In the genomic region with DNA sequence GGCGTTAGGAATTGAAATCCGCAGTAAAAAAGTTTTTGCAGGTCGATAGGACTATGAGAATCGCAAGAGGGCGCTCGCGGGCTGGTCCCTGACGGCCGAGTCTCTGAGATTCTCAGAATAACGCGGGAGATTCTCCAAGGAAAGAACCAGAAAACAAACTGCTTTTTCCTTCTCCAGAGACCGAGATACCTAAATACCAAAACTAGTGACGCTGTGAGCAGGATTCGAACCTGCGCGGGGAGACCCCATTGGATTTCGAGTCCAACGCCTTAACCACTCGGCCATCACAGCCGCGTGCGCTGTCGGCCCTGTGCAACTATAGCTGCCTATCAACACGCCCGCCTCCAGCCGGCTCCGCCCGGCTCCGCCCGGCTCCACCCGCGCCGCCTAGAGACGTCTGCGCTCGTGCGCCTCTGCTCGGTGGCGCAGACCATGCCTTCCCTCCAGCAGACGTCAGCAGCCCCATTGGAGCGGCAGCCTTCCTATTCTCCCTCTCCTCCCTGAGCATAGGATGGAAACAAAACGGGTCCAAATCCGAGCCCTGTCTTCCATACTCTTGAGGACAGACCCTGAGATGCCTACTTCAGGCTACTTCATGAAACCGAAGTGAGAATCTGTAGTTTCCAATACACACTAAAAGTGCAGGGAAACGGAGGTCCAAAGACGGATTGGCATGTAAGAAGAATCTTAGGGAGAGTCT, we compare ENCODE assay signal across 8 cellular contexts. TPM values are rescaled to one million over a fixed set of nuclear protein-coding genes. Genes with fewer than 3 reads are reported as not detected.
DNase-seq lines count a peak whose midpoint lies in the region; ATAC-seq and TF ChIP-seq lines count a peak whose summit lies in the region.

No MANE protein-coding gene starts in this region.

- CTCF ChIA-PET in CD4-positive, alpha-beta T cell (lab: Charles Lee), result interaction anchor here (0.9 to 4.6 kb wide), 26 partner anchors 9 to 162 kb away, joined by 3 to 42 read pairs (median 6); partner anchors contain the start of genes ALOXE3, BORCS6, CTC1 and HES7
- CTCF ChIA-PET in activated CD4-positive, alpha-beta memory T cell treated with anti-CD3 and anti-CD28 coated beads, Interleukin-2, amount 10 ng/mL, durations not matched to agents 7 days and 5 days (lab: Charles Lee), result interaction anchor here (0.5 to 5.6 kb wide), 24 partner anchors 9 to 244 kb away, joined by 3 to 66 read pairs (median 5); partner anchors contain the start of genes ALOXE3, BORCS6, CTC1 and HES7

- peak; percentile 75 for TF ChIP-seq CTCF in CD4-positive, alpha-beta T cell (IDR thresholded peaks at IDR 0.05)
- peak; percentile 73 for TF ChIP-seq CTCF in lung (IDR thresholded peaks at IDR 0.05; ENCODE audit: control extremely low read depth, extremely low read depth)

- peaks cover 37% of the 10 kb centered on the region for H3K36me3 Mint-ChIP-seq in CD4-positive, alpha-beta T cell (ENCODE audit: low read depth)
- H3K36me3 Mint-ChIP-seq in activated CD4-positive, alpha-beta memory T cell treated with anti-CD3 and anti-CD28 coated beads, Interleukin-2, amount 10 ng/mL, durations not matched to agents 7 days and 5 days (ENCODE audit: low read depth), result peaks cover 22% of the 10 kb centered on the region

- peaks cover 2% of the 10 kb centered on the region for H3K4me1 Mint-ChIP-seq in CD4-positive, alpha-beta T cell (ENCODE audit: low read depth)
- H3K4me1 Mint-ChIP-seq in activated CD4-positive, alpha-beta memory T cell treated with anti-CD3 and anti-CD28 coated beads, Interleukin-2, amount 10 ng/mL, durations not matched to agents 7 days and 5 days, result peaks cover 3% of the 10 kb centered on the region

- H3K9me3 ChIP-seq in CD4-positive, alpha-beta T cell (ENCODE audit: control insufficient read depth, low read length), result no peaks in the 10 kb centered on the region
- H3K9me3 ChIP-seq in ectodermal cell (ENCODE audit: control insufficient read depth, low read length) (no peaks in the 10 kb centered on the region), lung (ENCODE audit: control insufficient read depth in 2 of 2, insufficient read depth in 1 of 2, low read length in 1 of 2) (no peaks in the 10 kb centered on the region)

- H3K4me3 ChIP-seq in ectodermal cell (ENCODE audit: insufficient read depth, low read depth, low read length) (peak overlapping the region; percentile 76), lung (no peak overlapping the region)

- peaks cover 2% of the 10 kb centered on the region for H3K27me3 Mint-ChIP-seq in CD4-positive, alpha-beta T cell
- H3K27me3 Mint-ChIP-seq in activated CD4-positive, alpha-beta memory T cell treated with anti-CD3 and anti-CD28 coated beads, Interleukin-2, amount 10 ng/mL, durations not matched to agents 7 days and 5 days, result peaks cover 3% of the 10 kb centered on the region

- no peak overlapping the region for H3K4me3 Mint-ChIP-seq in CD4-positive, alpha-beta T cell
- H3K4me3 Mint-ChIP-seq in activated CD4-positive, alpha-beta memory T cell treated with anti-CD3 and anti-CD28 coated beads, Interleukin-2, amount 10 ng/mL, durations not matched to agents 7 days and 5 days, result no peak overlapping the region

- POLR2A ChIA-PET in CD4-positive, alpha-beta T cell (lab: Charles Lee), result interaction anchor here (1.0 to 5.6 kb wide), 22 partner anchors 9 to 162 kb away, joined by 3 to 105 read pairs (median 12); partner anchors contain the start of genes ALOXE3, AURKB, BORCS6 and CTC1
- POLR2A ChIA-PET in activated CD4-positive, alpha-beta memory T cell treated with anti-CD3 and anti-CD28 coated beads, Interleukin-2, amount 10 ng/mL, durations not matched to agents 7 days and 5 days (lab: Charles Lee), result interaction anchor here (1.0 to 9.7 kb wide), 21 partner anchors 11 to 156 kb away, joined by 3 to 100 read pairs (median 10); partner anchors contain the start of genes ALOXE3, AURKB, BORCS6 and CTC1

- H3K4me1 ChIP-seq in ectodermal cell (ENCODE audit: control insufficient read depth, insufficient read depth, low read length) (peaks cover 4% of the 10 kb centered on the region), lung (ENCODE audit: control insufficient read depth in 2 of 2, insufficient read depth in 2 of 2, low read length in 2 of 2) (peaks cover 0 to 1% of the 10 kb centered on the region in 2 donors)

- no peaks in the 10 kb centered on the region for H3K27me3 ChIP-seq in CD4-positive, alpha-beta T cell (ENCODE audit: control insufficient read depth, insufficient read depth, low read length)
- H3K27me3 ChIP-seq in ectodermal cell (ENCODE audit: control insufficient read depth, insufficient read depth, low read length, poor library complexity, severe bottlenecking), result peaks cover 14% of the 10 kb centered on the region
- H3K27me3 ChIP-seq in lung (ENCODE audit: control insufficient read depth, insufficient read depth), result no peaks in the 10 kb centered on the region

- intact Hi-C loops in CD4-positive, alpha-beta T cell (cut with DNase I, micrococcal nuclease), result loop anchor here (1.0 to 5.0 kb wide), 11 partner anchors 13 to 161 kb away; partner anchors contain the start of gene HES7 (in 1 of the 2)

- H3K36me3 ChIP-seq in ectodermal cell (ENCODE audit: control insufficient read depth, insufficient read depth, low read length), result no peaks in the 10 kb centered on the region
- peaks cover 38 to 40% of the 10 kb centered on the region in 2 donors for H3K36me3 ChIP-seq in lung (ENCODE audit: control insufficient read depth in 2 of 2, insufficient read depth in 2 of 2, low read length in 2 of 2)

- ATAC-seq in CD4-positive, alpha-beta T cell (ENCODE audit: poor library complexity), result peak; percentile 86
- ATAC-seq in GM19438 (IDR thresholded peaks at IDR 0.05; ENCODE audit: low read depth, unreplicated experiment) (peak; percentile 82), HG03571 (IDR thresholded peaks at IDR 0.05; ENCODE audit: unreplicated experiment) (peak; percentile 74), lung (ENCODE audit: insufficient read depth, low FRiP score) (peak; percentile 93)

- 0% methylated on average over 46 of the region's 46 CpGs for WGBS in ectodermal cell, 2 experiments
- 0 to 1% methylated on average over 42 to 46 of the region's 46 CpGs for WGBS in lung, 2 donors

- H3K27ac Mint-ChIP-seq in CD4-positive, alpha-beta T cell, result no peak overlapping the region
- no peak overlapping the region for H3K27ac Mint-ChIP-seq in activated CD4-positive, alpha-beta memory T cell treated with anti-CD3 and anti-CD28 coated beads, Interleukin-2, amount 10 ng/mL, durations not matched to agents 7 days and 5 days

- H3K9me3 Mint-ChIP-seq in CD4-positive, alpha-beta T cell, result no peaks in the 10 kb centered on the region
- H3K9me3 Mint-ChIP-seq in activated CD4-positive, alpha-beta memory T cell treated with anti-CD3 and anti-CD28 coated beads, Interleukin-2, amount 10 ng/mL, durations not matched to agents 7 days and 5 days, result no peaks in the 10 kb centered on the region

- DNase-seq in CD4-positive, alpha-beta T cell, result peak; percentile 91 to 97 (median 93)
- DNase-seq in NCI-H82 (lab: John Stamatoyannopoulos, UW) (peak; percentile 100), lung (ENCODE audit: low spot score) (peak; percentile 92)
- DNase-seq in activated CD4-positive, alpha-beta memory T cell treated with anti-CD3 and anti-CD28 coated beads, Interleukin-2, amount 10 ng/mL, durations not matched to agents 7 days and 5 days, result peak; percentile 97
- peak; percentile 93 to 98 (median 97) for DNase-seq in stimulated activated CD4-positive, alpha-beta T cell treated with anti-CD3 and anti-CD28 coated beads, TNF-alpha, amount 100 ng/mL, for 24 hours (ENCODE audit: low read depth in 3 of 3)

- H3K27ac ChIP-seq in CD4-positive, alpha-beta T cell (ENCODE audit: low read depth, low read length), result peak overlapping the region; percentile 71
- peak overlapping the region; percentile 93 for H3K27ac ChIP-seq in ectodermal cell (ENCODE audit: insufficient read depth, low read depth, low read length, poor library complexity, severe bottlenecking)
- H3K27ac ChIP-seq in lung (ENCODE audit: low read depth in 1 of 2, low read length in 1 of 2), result peak overlapping the region; percentile 54 to 85

RNA-seq across cellular contexts. Expression of gene PER1, which starts 13.4 kb away (rescaled TPM):
- total RNA-seq in CD4-positive, alpha-beta T cell, result 1,000 to 10,000 TPM; 1,723 to 1,794 TPM
- 10 to 100 TPM; 53.5 to 56.6 TPM for total RNA-seq in activated CD4-positive, alpha-beta memory T cell treated with anti-CD3 and anti-CD28 coated beads, Interleukin-2, amount 10 ng/mL, durations not matched to agents 7 days and 5 days
- polyA plus RNA-seq in ectodermal cell (2013, experiment 1 of 4), result 20.6 TPM
- polyA plus RNA-seq in ectodermal cell (2013, experiment 2 of 4), result 22.6 TPM
- 20.0 TPM for polyA plus RNA-seq in ectodermal cell (2013, experiment 3 of 4)
- 21.2 TPM for polyA plus RNA-seq in ectodermal cell (2013, experiment 4 of 4)
- 100 to 1,000 TPM; 132 to 238 TPM for total RNA-seq in lung
- 100 to 1,000 TPM in 1 of 2 donors, 10 to 100 TPM in 1; 93.5 to 126 TPM for polyA plus RNA-seq in lung

RNA-seq across cellular contexts. Expression of gene HES7, which starts 14.9 kb away (rescaled TPM):
- total RNA-seq in CD4-positive, alpha-beta T cell, result under 1 TPM; 0.52 to 0.53 TPM
- 1 to 10 TPM; 1.4 to 1.5 TPM for total RNA-seq in activated CD4-positive, alpha-beta memory T cell treated with anti-CD3 and anti-CD28 coated beads, Interleukin-2, amount 10 ng/mL, durations not matched to agents 7 days and 5 days
- not detected for polyA plus RNA-seq in ectodermal cell (2013, experiment 1 of 4)
- 0.21 TPM for polyA plus RNA-seq in ectodermal cell (2013, experiment 2 of 4)
- 0.91 TPM for polyA plus RNA-seq in ectodermal cell (2013, experiment 3 of 4)
- 0.53 TPM for polyA plus RNA-seq in ectodermal cell (2013, experiment 4 of 4)
- under 1 TPM in 1 of 2 donors, not detected in 1; 0.55 TPM for total RNA-seq in lung
- under 1 TPM; 0.22 to 0.28 TPM for polyA plus RNA-seq in lung

RNA-seq across cellular contexts. Expression of gene ALOXE3, which starts 20.5 kb away (rescaled TPM):
- total RNA-seq in CD4-positive, alpha-beta T cell, result under 1 TPM; 0.81 to 0.91 TPM
- total RNA-seq in activated CD4-positive, alpha-beta memory T cell treated with anti-CD3 and anti-CD28 coated beads, Interleukin-2, amount 10 ng/mL, durations not matched to agents 7 days and 5 days, result not detected
- polyA plus RNA-seq in ectodermal cell (2013, experiment 1 of 4), result not detected
- polyA plus RNA-seq in ectodermal cell (2013, experiment 2 of 4), result not detected
- not detected for polyA plus RNA-seq in ectodermal cell (2013, experiment 3 of 4)
- not detected for polyA plus RNA-seq in ectodermal cell (2013, experiment 4 of 4)
- under 1 TPM in 1 of 2 donors, not detected in 1; 0.12 TPM for total RNA-seq in lung
- polyA plus RNA-seq in lung, result under 1 TPM; 0.28 to 0.68 TPM

RNA-seq across cellular contexts. Expression of gene VAMP2, which starts 23.9 kb away (rescaled TPM):
- 100 to 1,000 TPM; 351 to 366 TPM for total RNA-seq in CD4-positive, alpha-beta T cell
- 10 to 100 TPM; 75.2 to 79.1 TPM for total RNA-seq in activated CD4-positive, alpha-beta memory T cell treated with anti-CD3 and anti-CD28 coated beads, Interleukin-2, amount 10 ng/mL, durations not matched to agents 7 days and 5 days
- polyA plus RNA-seq in ectodermal cell (2013, experiment 1 of 4), result 50.3 TPM
- 44.8 TPM for polyA plus RNA-seq in ectodermal cell (2013, experiment 2 of 4)
- 38.2 TPM for polyA plus RNA-seq in ectodermal cell (2013, experiment 3 of 4)
- 47.1 TPM for polyA plus RNA-seq in ectodermal cell (2013, experiment 4 of 4)
- 10 to 100 TPM; 33.9 to 76.2 TPM for total RNA-seq in lung
- polyA plus RNA-seq in lung, result 10 to 100 TPM; 45.4 to 46.2 TPM

RNA-seq across cellular contexts. Expression of gene TMEM107, which starts 37.4 kb away (rescaled TPM):
- 10 to 100 TPM; 12.2 to 12.9 TPM for total RNA-seq in CD4-positive, alpha-beta T cell
- 10 to 100 TPM; 49.7 to 53.9 TPM for total RNA-seq in activated CD4-positive, alpha-beta memory T cell treated with anti-CD3 and anti-CD28 coated beads, Interleukin-2, amount 10 ng/mL, durations not matched to agents 7 days and 5 days
- 18.8 TPM for polyA plus RNA-seq in ectodermal cell (2013, experiment 1 of 4)
- polyA plus RNA-seq in ectodermal cell (2013, experiment 2 of 4), result 18.2 TPM
- 31.3 TPM for polyA plus RNA-seq in ectodermal cell (2013, experiment 3 of 4)
- polyA plus RNA-seq in ectodermal cell (2013, experiment 4 of 4), result 28.9 TPM
- total RNA-seq in lung, result 10 to 100 TPM; 24.4 to 33.1 TPM
- polyA plus RNA-seq in lung, result 10 to 100 TPM; 13.2 to 19.0 TPM

Comparison
In these comparisons a context has a peak if more than half of its experiments do, and no peak if none do; other contexts are left out.
1. RNA of gene PER1, which starts 13.4 kb away (total RNA-seq): 1,723 to 1,794 TPM in CD4-positive, alpha-beta T cell; 132 to 238 TPM in lung and 53.5 to 56.6 TPM in activated CD4-positive, alpha-beta memory T cell treated with anti-CD3 and anti-CD28 coated beads, Interleukin-2, amount 10 ng/mL, durations not matched to agents 7 days and 5 days; every median in the first group is over 4 times any median in the second.
2. Peak in every context shown above with its lines, with median percentiles within 50 percentile points of each other: ATAC-seq, DNase-seq and H3K27ac ChIP-seq.